Comparison of ENCODE assay signal across 26 cellular contexts in the genomic region with DNA sequence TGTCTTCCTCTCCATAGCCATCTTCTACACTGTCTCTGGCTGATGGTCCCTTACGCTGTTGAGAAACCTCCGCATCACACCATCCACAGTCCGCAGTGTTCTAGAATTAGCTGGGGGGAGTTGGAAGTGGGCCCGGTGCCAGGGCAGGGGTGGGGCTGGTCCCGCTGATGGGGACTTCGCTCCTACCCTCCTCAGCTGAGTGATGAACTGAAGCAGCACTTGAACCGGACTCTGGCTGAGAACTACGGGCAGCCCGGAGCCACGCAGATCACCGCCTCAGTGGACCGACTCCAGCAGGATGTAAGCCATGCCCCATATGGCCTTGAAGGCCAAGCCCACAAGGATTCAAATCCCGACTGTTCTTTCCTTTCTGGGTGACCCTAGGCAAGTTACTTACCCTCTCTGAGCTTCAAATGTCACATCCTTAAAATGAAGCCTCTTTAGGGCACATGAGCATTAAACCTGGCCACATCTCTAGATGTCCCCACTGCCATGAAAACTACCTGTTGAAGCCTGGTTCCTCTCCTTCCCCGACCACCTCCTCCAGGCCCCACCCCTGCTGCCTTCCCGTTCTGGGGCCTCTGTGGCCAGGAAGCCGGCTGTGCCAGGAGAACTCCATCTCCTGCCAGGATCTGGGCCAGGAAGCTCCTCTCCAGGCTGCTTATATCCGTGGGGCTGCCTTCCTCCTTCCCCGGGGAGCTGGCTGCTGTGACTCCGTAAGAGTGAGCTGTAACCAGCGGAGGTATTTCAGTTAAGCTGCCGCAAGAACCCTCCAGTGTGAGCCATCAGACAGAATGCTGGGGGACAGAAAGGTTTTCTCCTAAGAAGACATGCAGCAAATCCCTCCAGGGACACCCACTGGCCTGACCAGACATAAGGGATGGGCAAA. TPM values are rescaled to one million over a fixed set of nuclear protein-coding genes. Genes with fewer than 3 reads are reported as not detected.
DNase-seq lines count a peak whose midpoint lies in the region; ATAC-seq and TF ChIP-seq lines count a peak whose summit lies in the region.
"Had no signal": no experiment of that assay in that cellular context is flagged by ENCODE, and none has a peak within 500 bp of the region (broad histone marks: within the 10 kb centered on the region; RNA-seq: fewer than 3 reads in every experiment).

No MANE protein-coding gene starts in this region.

- H3K4me1 Mint-ChIP-seq in endothelial cell (ENCODE audit: unreplicated experiment) (peaks cover 20% of the 10 kb centered on the region), neural progenitor cell (peaks cover 23% of the 10 kb centered on the region)
- H3K4me1 Mint-ChIP-seq: activated T-helper 17 cell treated with anti-CD3 and anti-CD28 coated beads, Interleukin-2, amount 50 U/mL, for 72 hours; CD4-positive, CD25-positive, alpha-beta regulatory T cell; central memory CD8-positive, alpha-beta T cell; memory B cell had no signal

- H3K4me2 ChIP-seq in GM23248 (ENCODE audit: unreplicated experiment): no peak overlapping the region
- H3K4me2 ChIP-seq in neural progenitor cell: no peak overlapping the region

- H3K36me3 ChIP-seq in A673 (ENCODE audit: insufficient read depth, low read length, poor library complexity, severe bottlenecking) (no peaks in the 10 kb centered on the region), GM23248 (ENCODE audit: low read depth) (no peaks in the 10 kb centered on the region), neural progenitor cell (no peaks in the 10 kb centered on the region)
- H3K36me3 ChIP-seq: neutrophil had no signal

- no peak for ATAC-seq in GM21529 (IDR thresholded peaks at IDR 0.05; ENCODE audit: unreplicated experiment)
- ATAC-seq: activated CD8-positive, alpha-beta T cell treated with anti-CD3 and anti-CD28 coated beads for 36 hours; activated naive CD4-positive, alpha-beta T cell treated with anti-CD3 and anti-CD28 coated beads, Interleukin-2, amount 50 U/mL, for 72 hours; activated T-helper 17 cell treated with anti-CD3 and anti-CD28 coated beads, Interleukin-2, amount 50 U/mL, for 72 hours; HepG2; left colon; stimulated activated naive CD8-positive, alpha-beta T cell treated with anti-CD3 and anti-CD28 coated beads, Interleukin-15, Interleukin-2, amounts not matched to agents 100 U/mL and 50 U/mL, for 24 hours had no signal

- no peaks in the 10 kb centered on the region for H3K9me2 ChIP-seq in GM23248 (ENCODE audit: insufficient read depth)

- TF ChIP-seq CTCF in A673 (conservative IDR thresholded peaks at IDR 0.05; ENCODE audit: low read depth, low read length): no peak
- no peak for TF ChIP-seq CTCF in endothelial cell (IDR thresholded peaks at IDR 0.05; ENCODE audit: unreplicated experiment)
- TF ChIP-seq CTCF in neural progenitor cell (IDR thresholded peaks at IDR 0.05): no peak

- BruUV-seq in A673 (replicated peaks; lab: Mats Ljungman, UMichigan): no TSS peak

- CTCF ChIA-PET in A673 (lab: Charles Lee): interaction anchor here (0.5 kb wide), 1 partner anchor 100 kb away, joined by 4 read pairs; no protein-coding TSS in a partner anchor

- 41 to 43% methylated on average over 18 to 20 of the region's 21 CpGs for WGBS in GM23248 (ENCODE audit: low coverage in 1 of 2, low lambda C conversion rate in 2 of 2, missing lambda C conversion rate in 2 of 2), 2 experiments

- intact Hi-C loops in A673 (cut with micrococcal nuclease; ENCODE audit: unreplicated experiment): no loop called here

- POLR2A ChIA-PET in A673 (lab: Charles Lee; ENCODE audit: low non-redundant PET): no interaction called here

- H3K4me3 ChIP-seq in A673 (ENCODE audit: low read depth, low read length, poor library complexity, severe bottlenecking): no peak overlapping the region
- H3K4me3 ChIP-seq in GM23248: no peak overlapping the region
- H3K4me3 ChIP-seq in neural progenitor cell: no peak overlapping the region
- H3K4me3 ChIP-seq: GM12878, skin epidermis had no signal

- no peaks in the 10 kb centered on the region for H4K20me1 ChIP-seq in GM23248 (ENCODE audit: insufficient read depth)
- H4K20me1 ChIP-seq in neural progenitor cell (ENCODE audit: low read depth): no peaks in the 10 kb centered on the region

- in situ Hi-C loops in GM23248 (cut with MboI): no loop called here

- H3K36me3 Mint-ChIP-seq in endothelial cell (ENCODE audit: low read depth, unreplicated experiment): no peaks in the 10 kb centered on the region
- H3K36me3 Mint-ChIP-seq in neural progenitor cell: peaks cover 3% of the 10 kb centered on the region
- H3K36me3 Mint-ChIP-seq: activated naive CD4-positive, alpha-beta T cell treated with anti-CD3 and anti-CD28 coated beads, Interleukin-2, amount 50 U/mL, for 72 hours; CD4-positive, CD25-positive, alpha-beta regulatory T cell; memory B cell had no signal

- peak; percentile 27 for DNase-seq in A673 (ENCODE audit: low spot score)
- peak; percentile 35 for DNase-seq in GM23248
- no peak for DNase-seq in endothelial cell (ENCODE audit: low spot score)
- DNase-seq in neural progenitor cell (ENCODE audit: low spot score): no peak
- no peak for DNase-seq in dedifferentiated amniotic fluid mesenchymal stem cell (ENCODE audit: extremely low spot score)
- DNase-seq in RPMI8226: no peak
- DNase-seq: activated CD8-positive, alpha-beta T cell treated with anti-CD3 and anti-CD28 coated beads for 36 hours; aorta; CD4-positive, CD25-positive, alpha-beta regulatory T cell; effector CD4-positive, alpha-beta T cell; hippocampal formation; Kasumi-1; NCI-H446 treated with DMSO at 0.1 percent for 48 hours; stimulated activated naive CD8-positive, alpha-beta T cell treated with anti-CD3 and anti-CD28 coated beads, Interleukin-15, Interleukin-2, amounts not matched to agents 100 U/mL and 50 U/mL, for 24 hours had no signal

- H3K9me3 ChIP-seq in A673 (ENCODE audit: low read depth, low read length, poor library complexity, severe bottlenecking) (no peaks in the 10 kb centered on the region), GM23248 (ENCODE audit: low read depth) (no peaks in the 10 kb centered on the region), neural progenitor cell (ENCODE audit: low read depth) (no peaks in the 10 kb centered on the region)
- H3K9me3 ChIP-seq: neutrophil had no signal

- H3K4me3 Mint-ChIP-seq in endothelial cell (ENCODE audit: unreplicated experiment) (no peak overlapping the region), neural progenitor cell (no peak overlapping the region)
- H3K4me3 Mint-ChIP-seq: activated CD8-positive, alpha-beta T cell treated with anti-CD3 and anti-CD28 coated beads for 36 hours; activated T-helper 17 cell treated with anti-CD3 and anti-CD28 coated beads, Interleukin-2, amount 50 U/mL, for 72 hours; CD4-positive, CD25-positive, alpha-beta regulatory T cell; central memory CD8-positive, alpha-beta T cell; memory B cell had no signal

- H3K27me3 Mint-ChIP-seq in endothelial cell (ENCODE audit: unreplicated experiment) (peaks cover 18% of the 10 kb centered on the region), neural progenitor cell (ENCODE audit: insufficient read depth, low read depth) (peaks cover 3% of the 10 kb centered on the region)
- H3K27me3 Mint-ChIP-seq: activated CD8-positive, alpha-beta T cell treated with anti-CD3 and anti-CD28 coated beads for 36 hours; activated T-helper 17 cell treated with anti-CD3 and anti-CD28 coated beads, Interleukin-2, amount 50 U/mL, for 72 hours had no signal

- H3K79me2 ChIP-seq in GM23248 (ENCODE audit: insufficient read depth): no peaks in the 10 kb centered on the region
- no peaks in the 10 kb centered on the region for H3K79me2 ChIP-seq in neural progenitor cell (ENCODE audit: low read depth)

- H3F3A ChIP-seq in GM23248 (ENCODE audit: insufficient read depth): no peaks in the 10 kb centered on the region
- no peaks in the 10 kb centered on the region for H3F3A ChIP-seq in neural progenitor cell (ENCODE audit: low read depth)

- H3K9me3 Mint-ChIP-seq in endothelial cell (ENCODE audit: unreplicated experiment) (no peaks in the 10 kb centered on the region), neural progenitor cell (no peaks in the 10 kb centered on the region)
- H3K9me3 Mint-ChIP-seq: activated CD8-positive, alpha-beta T cell treated with anti-CD3 and anti-CD28 coated beads for 36 hours; activated naive CD4-positive, alpha-beta T cell treated with anti-CD3 and anti-CD28 coated beads, Interleukin-2, amount 50 U/mL, for 72 hours; activated T-helper 17 cell treated with anti-CD3 and anti-CD28 coated beads, Interleukin-2, amount 50 U/mL, for 72 hours; CD4-positive, CD25-positive, alpha-beta regulatory T cell; central memory CD8-positive, alpha-beta T cell; memory B cell had no signal

- H3K4me1 ChIP-seq in A673 (ENCODE audit: insufficient read depth, low read length, poor library complexity, severe bottlenecking): peaks cover 25% of the 10 kb centered on the region
- H3K4me1 ChIP-seq in GM23248 (ENCODE audit: insufficient read depth): no peaks in the 10 kb centered on the region
- H3K4me1 ChIP-seq in neural progenitor cell: peaks cover 9% of the 10 kb centered on the region

- H3K27ac ChIP-seq in A673 (ENCODE audit: low read depth, low read length, poor library complexity, severe bottlenecking): no peak overlapping the region
- no peak overlapping the region for H3K27ac ChIP-seq in GM23248
- no peak overlapping the region for H3K27ac ChIP-seq in neural progenitor cell
- H3K27ac ChIP-seq: neutrophil had no signal

- no peak overlapping the region for H2AFZ ChIP-seq in GM23248
- H2AFZ ChIP-seq in neural progenitor cell (replicated peaks): no peak overlapping the region

- peak overlapping the region; percentile 24 for H3K27ac Mint-ChIP-seq in endothelial cell (ENCODE audit: unreplicated experiment)
- peak overlapping the region; percentile 42 for H3K27ac Mint-ChIP-seq in neural progenitor cell
- H3K27ac Mint-ChIP-seq: activated CD8-positive, alpha-beta T cell treated with anti-CD3 and anti-CD28 coated beads for 36 hours; activated naive CD4-positive, alpha-beta T cell treated with anti-CD3 and anti-CD28 coated beads, Interleukin-2, amount 50 U/mL, for 72 hours; activated T-helper 17 cell treated with anti-CD3 and anti-CD28 coated beads, Interleukin-2, amount 50 U/mL, for 72 hours; CD4-positive, CD25-positive, alpha-beta regulatory T cell; memory B cell had no signal

- H3K9ac ChIP-seq in GM23248: no peak overlapping the region
- H3K9ac ChIP-seq in neural progenitor cell: no peak overlapping the region

- H3K27me3 ChIP-seq in A673 (replicated peaks; ENCODE audit: insufficient read depth, low read depth, low read length, poor library complexity): no peaks in the 10 kb centered on the region
- H3K27me3 ChIP-seq in GM23248 (replicated peaks; ENCODE audit: insufficient read depth): no peaks in the 10 kb centered on the region
- H3K27me3 ChIP-seq in neural progenitor cell: no peaks in the 10 kb centered on the region
- H3K27me3 ChIP-seq: neutrophil had no signal

RNA-seq across cellular contexts. Expression of a gene that starts 53.1 kb away (rescaled TPM):
- 20.9 and 28.0 TPM in 2 replicates for total RNA-seq in A673 (2021)
- 0.76 and 1.9 TPM in 2 replicates for total RNA-seq in GM23248 (2014; rRNA removed; shearing (Covaris generic))
- 0.51 and 0.70 TPM in 2 replicates for polyA plus RNA-seq in GM23248 (2016; fragmentation: Nextera tagmentation; extraction: Ambion mirVana)
- total RNA-seq in endothelial cell (ENCODE audit: unreplicated experiment): 3.6 TPM
- 7.4 and 27.7 TPM in 2 replicates for total RNA-seq in neural progenitor cell (ENCODE audit: low replicate concordance)
- total RNA-seq: activated CD8-positive, alpha-beta T cell treated with anti-CD3 and anti-CD28 coated beads for 36 hours; activated naive CD4-positive, alpha-beta T cell treated with anti-CD3 and anti-CD28 coated beads, Interleukin-2, amount 50 U/mL, for 72 hours; CD4-positive, CD25-positive, alpha-beta regulatory T cell; OCI-LY7; T-helper 2 cell treated with Interferon-gamma antibody and Interleukin-4, amounts not matched to agents 100 ng/mL and 5 ng/mL, for 36 hours had no signal
- polyA plus RNA-seq: CD4-positive, CD25-positive, alpha-beta regulatory T cell had no signal

Comparison
In these comparisons a context has a peak if more than half of its experiments do, and no peak if none do; other contexts are left out.
1. DNase-seq: peak in A673 (single experiment) and GM23248 (single experiment); none in endothelial cell (single experiment), neural progenitor cell (single experiment), dedifferentiated amniotic fluid mesenchymal stem cell (single experiment) and RPMI8226 (single experiment).